In genomic region chr3:71875461-71875947, GRCh38 we compare ENCODE assay signal across 1 cellular context.
A peak's percentile ranks its signal among the peaks of the same experiment; 100 is the strongest.
TF ChIP-seq lines count a peak whose summit lies in the region.

No MANE protein-coding gene starts in this region.

TF ChIP-seq in HEK293, 187 proteins besides CTCF, POLR2A, EP300 and RAD21 (continued from another document):
- TF ChIP-seq ZNF248 (tag by site-specific recombination; IDR thresholded peaks at IDR 0.05) (no peak), ZNF18 (tag by site-specific recombination; IDR thresholded peaks at IDR 0.05) (no peak), SCRT2 (tag by site-specific recombination; IDR thresholded peaks at IDR 0.05) (peak; percentile 27; the same call in 1 of the 2 replicates), ZBTB8A (tag by site-specific recombination; IDR thresholded peaks at IDR 0.05) (peak; percentile 82), HOXC10 (CRISPR knock-in tag; IDR thresholded peaks at IDR 0.05) (no peak), GFI1B (tag by site-specific recombination; IDR thresholded peaks at IDR 0.05) (no peak), ZBTB6 (tag by site-specific recombination; IDR thresholded peaks at IDR 0.05) (no peak)
- TF ChIP-seq, protein P1, sequence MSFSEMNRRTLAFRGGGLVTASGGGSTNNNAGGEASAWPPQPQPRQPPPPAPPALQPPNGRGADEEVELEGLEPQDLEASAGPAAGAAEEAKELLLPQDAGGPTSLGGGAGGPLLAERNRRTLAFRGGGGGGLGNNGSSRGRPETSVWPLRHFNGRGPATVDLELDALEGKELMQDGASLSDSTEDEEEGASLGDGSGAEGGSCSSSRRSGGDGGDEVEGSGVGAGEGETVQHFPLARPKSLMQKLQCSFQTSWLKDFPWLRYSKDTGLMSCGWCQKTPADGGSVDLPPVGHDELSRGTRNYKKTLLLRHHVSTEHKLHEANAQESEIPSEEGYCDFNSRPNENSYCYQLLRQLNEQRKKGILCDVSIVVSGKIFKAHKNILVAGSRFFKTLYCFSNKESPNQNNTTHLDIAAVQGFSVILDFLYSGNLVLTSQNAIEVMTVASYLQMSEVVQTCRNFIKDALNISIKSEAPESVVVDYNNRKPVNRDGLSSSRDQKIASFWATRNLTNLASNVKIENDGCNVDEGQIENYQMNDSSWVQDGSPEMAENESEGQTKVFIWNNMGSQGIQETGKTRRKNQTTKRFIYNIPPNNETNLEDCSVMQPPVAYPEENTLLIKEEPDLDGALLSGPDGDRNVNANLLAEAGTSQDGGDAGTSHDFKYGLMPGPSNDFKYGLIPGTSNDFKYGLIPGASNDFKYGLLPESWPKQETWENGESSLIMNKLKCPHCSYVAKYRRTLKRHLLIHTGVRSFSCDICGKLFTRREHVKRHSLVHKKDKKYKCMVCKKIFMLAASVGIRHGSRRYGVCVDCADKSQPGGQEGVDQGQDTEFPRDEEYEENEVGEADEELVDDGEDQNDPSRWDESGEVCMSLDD (tag by site-specific recombination; IDR thresholded peaks at IDR 0.05), result no peak
- TF ChIP-seq, protein P2, sequence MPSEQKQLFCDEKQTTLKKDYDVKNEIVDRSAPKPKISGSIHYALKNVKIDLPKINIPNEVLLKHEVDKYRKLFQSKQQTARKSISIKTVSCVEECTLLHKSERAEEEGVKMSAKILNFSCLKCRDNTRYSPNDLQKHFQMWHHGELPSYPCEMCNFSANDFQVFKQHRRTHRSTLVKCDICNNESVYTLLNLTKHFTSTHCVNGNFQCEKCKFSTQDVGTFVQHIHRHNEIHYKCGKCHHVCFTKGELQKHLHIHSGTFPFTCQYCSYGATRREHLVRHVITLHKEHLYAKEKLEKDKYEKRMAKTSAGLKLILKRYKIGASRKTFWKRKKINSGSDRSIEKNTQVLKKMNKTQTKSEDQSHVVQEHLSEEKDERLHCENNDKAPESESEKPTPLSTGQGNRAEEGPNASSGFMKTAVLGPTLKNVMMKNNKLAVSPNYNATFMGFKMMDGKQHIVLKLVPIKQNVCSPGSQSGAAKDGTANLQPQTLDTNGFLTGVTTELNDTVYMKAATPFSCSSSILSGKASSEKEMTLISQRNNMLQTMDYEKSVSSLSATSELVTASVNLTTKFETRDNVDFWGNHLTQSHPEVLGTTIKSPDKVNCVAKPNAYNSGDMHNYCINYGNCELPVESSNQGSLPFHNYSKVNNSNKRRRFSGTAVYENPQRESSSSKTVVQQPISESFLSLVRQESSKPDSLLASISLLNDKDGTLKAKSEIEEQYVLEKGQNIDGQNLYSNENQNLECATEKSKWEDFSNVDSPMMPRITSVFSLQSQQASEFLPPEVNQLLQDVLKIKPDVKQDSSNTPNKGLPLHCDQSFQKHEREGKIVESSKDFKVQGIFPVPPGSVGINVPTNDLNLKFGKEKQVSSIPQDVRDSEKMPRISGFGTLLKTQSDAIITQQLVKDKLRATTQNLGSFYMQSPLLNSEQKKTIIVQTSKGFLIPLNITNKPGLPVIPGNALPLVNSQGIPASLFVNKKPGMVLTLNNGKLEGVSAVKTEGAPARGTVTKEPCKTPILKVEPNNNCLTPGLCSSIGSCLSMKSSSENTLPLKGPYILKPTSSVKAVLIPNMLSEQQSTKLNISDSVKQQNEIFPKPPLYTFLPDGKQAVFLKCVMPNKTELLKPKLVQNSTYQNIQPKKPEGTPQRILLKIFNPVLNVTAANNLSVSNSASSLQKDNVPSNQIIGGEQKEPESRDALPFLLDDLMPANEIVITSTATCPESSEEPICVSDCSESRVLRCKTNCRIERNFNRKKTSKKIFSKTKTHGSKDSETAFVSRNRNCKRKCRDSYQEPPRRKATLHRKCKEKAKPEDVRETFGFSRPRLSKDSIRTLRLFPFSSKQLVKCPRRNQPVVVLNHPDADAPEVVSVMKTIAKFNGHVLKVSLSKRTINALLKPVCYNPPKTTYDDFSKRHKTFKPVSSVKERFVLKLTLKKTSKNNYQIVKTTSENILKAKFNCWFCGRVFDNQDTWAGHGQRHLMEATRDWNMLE (tag by site-specific recombination; conservative IDR thresholded peaks at IDR 0.05; ENCODE audit: low read depth), result no peak
